In the genomic region with DNA sequence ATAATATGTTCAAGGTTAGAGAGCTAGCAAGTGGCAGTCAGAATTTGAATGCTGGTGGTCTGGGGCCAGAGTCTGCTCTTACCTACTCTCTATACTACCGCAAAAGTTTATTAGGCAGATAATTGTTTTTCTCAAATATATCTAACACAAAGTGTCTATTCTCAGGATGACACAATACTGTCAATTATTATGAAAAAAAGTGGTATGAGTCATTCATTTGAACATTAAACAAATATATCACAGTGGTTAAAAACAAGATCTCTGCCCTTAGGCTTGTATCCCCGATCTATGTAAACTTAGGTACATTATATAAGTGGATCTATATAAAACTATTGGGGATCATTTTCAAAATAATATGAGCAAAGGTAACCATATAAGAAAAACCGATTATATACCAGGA, we compare ENCODE assay signal across 15 cellular contexts.
"Had no signal": no experiment of that assay in that cellular context is flagged by ENCODE, and none has a peak within 500 bp of the region (broad histone marks: within the 10 kb centered on the region; RNA-seq: fewer than 3 reads in every experiment).

No MANE protein-coding gene starts in this region.

- H3K36me3 ChIP-seq: heart left ventricle, thyroid gland had no signal

- ATAC-seq: activated naive CD8-positive, alpha-beta T cell treated with anti-CD3 and anti-CD28 coated beads, Interleukin-2, amount 50 U/mL, for 24 hours; esophagus mucosa; heart left ventricle; left lobe of liver; right cardiac atrium; stimulated activated effector memory CD8-positive, alpha-beta T cell treated with anti-CD3 and anti-CD28 coated beads, Interleukin-12 subunit alpha, Interleukin-12 subunit beta, amount 100 ng/mL, for 72 hours; T-helper 17 cell had no signal

- DNase-seq: activated B cell treated with CpG ODN at 0.5 μM for 24 hours; activated CD4-positive, alpha-beta T cell treated with anti-CD3 and anti-CD28 coated beads, Interleukin-2, amount 10 ng/mL, durations not matched to agents 24 days and 14 days; activated naive CD4-positive, alpha-beta T cell; activated naive CD8-positive, alpha-beta T cell treated with anti-CD3 and anti-CD28 coated beads, Interleukin-2, amount 50 U/mL, for 24 hours; dermis blood vessel endothelial cell; heart left ventricle; islet precursor cell; occipital lobe; right cardiac atrium; T-helper 17 cell; thyroid gland had no signal

- H3K27me3 ChIP-seq: heart left ventricle, thyroid gland had no signal

- H3K27ac ChIP-seq: heart left ventricle, thyroid gland had no signal

- H3K4me3 ChIP-seq: heart left ventricle, thyroid gland had no signal

- H3K9me3 ChIP-seq: thyroid gland had no signal

- FAIRE-seq: TTC549 had no signal
